In genomic region chr18:59870623-59871130, GRCh38 we compare ENCODE assay signal across 18 cellular contexts. TPM values are rescaled to one million over a fixed set of nuclear protein-coding genes. Genes with fewer than 3 reads are reported as not detected.
DNase-seq lines count a peak whose midpoint lies in the region; ATAC-seq, FAIRE-seq and TF ChIP-seq lines count a peak whose summit lies in the region.
"Had no signal": no experiment of that assay in that cellular context is flagged by ENCODE, and none has a peak within 500 bp of the region (broad histone marks: within the 10 kb centered on the region; RNA-seq: fewer than 3 reads in every experiment).

No MANE protein-coding gene starts in this region.

- no peak overlapping the region for H4K8ac ChIP-seq in H1 (ENCODE audit: extremely low read depth, insufficient read depth, low read length)
- no peak overlapping the region for H4K8ac ChIP-seq in mesenchymal stem cell (ENCODE audit: low read length)

- CTCF ChIA-PET in BJ (lab: Yijun Ruan, JAX) (interaction anchor here (1.7 kb wide), 1 partner anchor 10 kb away, joined by 4 read pairs; no protein-coding TSS in a partner anchor), H1 (lab: Charles Lee; ENCODE audit: partially characterized antibody) (interaction anchor here (0.6 kb wide), 2 partner anchors 11 to 13 kb away, joined by 3 read pairs; no protein-coding TSS in a partner anchor)

- no peak overlapping the region for H2BK12ac ChIP-seq in H1 (ENCODE audit: low read depth, low read length)
- H2BK12ac ChIP-seq in mesenchymal stem cell (ENCODE audit: low read length in 2 of 2) = no peak overlapping the region

- no peaks in the 10 kb centered on the region for H3K27me3 ChIP-seq in BJ (ENCODE audit: control insufficient read depth, insufficient read depth, low read length)
- H3K27me3 ChIP-seq in H1 (replicated peaks in 1 of 4; ENCODE audit: control insufficient read depth in 3 of 4, extremely low read depth in 1 of 4, insufficient read depth in 3 of 4, low read length in 3 of 4) = no peaks in the 10 kb centered on the region
- no peaks in the 10 kb centered on the region for H3K27me3 ChIP-seq in mesenchymal stem cell (ENCODE audit: control insufficient read depth in 1 of 2, insufficient read depth in 1 of 2, low read length in 2 of 2)
- peaks cover 0 to 6% (median 0%) of the 10 kb centered on the region in 3 donors for H3K27me3 ChIP-seq in stomach

- H3K4ac ChIP-seq in H1 (replicated peaks; ENCODE audit: insufficient read length, low read depth, low read length) (no peak overlapping the region), mesenchymal stem cell (ENCODE audit: low read depth in 1 of 2, low read length in 2 of 2) (no peak overlapping the region)

- H3K79me1 ChIP-seq in H1 (ENCODE audit: low read depth, low read length) (no peaks in the 10 kb centered on the region), mesenchymal stem cell (replicated peaks; ENCODE audit: low read length, poor library complexity, severe bottlenecking) (no peaks in the 10 kb centered on the region)

- DNase-seq in BJ (ENCODE audit: low read depth) (peak; percentile 30), HCEC 1CT (peak; percentile 64), H1 (ENCODE audit: low read depth in 1 of 2, low spot score in 2 of 2) (no peak), hepatic stellate cell (ENCODE audit: low spot score) (peak; percentile 37), mesenchymal stem cell (no peak), stomach (no peak), T-helper 2 cell (no peak)
- DNase-seq in natural killer cell treated with Interleukin-12 subunit alpha and Interleukin-12 subunit beta and Interleukin-15 and Interleukin-18, amount 100 ng/mL, for 72 hours (ENCODE audit: low spot score) = no peak
- DNase-seq: CD4-positive, alpha-beta memory T cell; DMS79 treated with DMSO at 0.1 percent for 48 hours; Kasumi-1; NCI-H1417; NCI-H2029; NCI-H510A; NCI-H82; SIG-M5 had no signal

- ATAC-seq in natural killer cell treated with Interleukin-12 subunit alpha and Interleukin-12 subunit beta and Interleukin-15 and Interleukin-18, amount 100 ng/mL, for 72 hours = no peak
- ATAC-seq: A549 had no signal

- no peaks in the 10 kb centered on the region for H3K23me2 ChIP-seq in H1 (ENCODE audit: low read depth, low read length)

- no peak overlapping the region for H2BK5ac ChIP-seq in H1 (ENCODE audit: low read depth, low read length)
- no peak overlapping the region for H2BK5ac ChIP-seq in mesenchymal stem cell (ENCODE audit: low read depth, low read length, poor library complexity, severe bottlenecking)

- H3K36me3 Mint-ChIP-seq in natural killer cell treated with Interleukin-12 subunit alpha and Interleukin-12 subunit beta and Interleukin-15 and Interleukin-18, amount 100 ng/mL, for 72 hours = no peaks in the 10 kb centered on the region
- H3K36me3 Mint-ChIP-seq: CD4-positive, alpha-beta memory T cell had no signal

- H2BK15ac ChIP-seq in H1 (ENCODE audit: low read length) (0 out of 2 replicates have a peak overlapping the region, but pooled peaks have one; percentile 12), mesenchymal stem cell (ENCODE audit: low read depth, poor library complexity, severe bottlenecking) (no peak overlapping the region)

- TF ChIP-seq CTCF in BJ (IDR thresholded peaks at IDR 0.05; ENCODE audit: insufficient read depth, low read depth, low read length) (no peak), H1 (IDR thresholded peaks at IDR 0.05; ENCODE audit: control extremely low read depth in 1 of 3, insufficient read depth in 1 of 3, low read depth in 1 of 3, low read length in 3 of 3) (no peak), stomach (IDR thresholded peaks at IDR 0.05) (no peak)

- H2AK5ac ChIP-seq in H1 (ENCODE audit: low read depth, low read length) = no peak overlapping the region
- H2AK5ac ChIP-seq in mesenchymal stem cell (ENCODE audit: low read length, severe bottlenecking) = no peak overlapping the region

- H3K9ac ChIP-seq in H1 (replicated peaks in 1 of 4; ENCODE audit: extremely low read depth in 1 of 4, low read depth in 3 of 4, low read length in 3 of 4) (no peak overlapping the region), mesenchymal stem cell (ENCODE audit: low read length) (no peak overlapping the region)

- H3K14ac ChIP-seq in H1 (ENCODE audit: insufficient read length) (no peak overlapping the region), mesenchymal stem cell (ENCODE audit: low read length in 2 of 2) (no peak overlapping the region)

- TF ChIP-seq EP300 in H1 (IDR thresholded peaks at IDR 0.05; ENCODE audit: borderline replicate concordance in 1 of 2, low read depth in 2 of 2, low read length in 2 of 2) (no peak), stomach (IDR thresholded peaks at IDR 0.05) (no peak)

- intact Hi-C loops in stomach (cut with DNase I; ENCODE audit: low total_unique reads) = no loop called here

- H3K36me3 ChIP-seq in BJ (ENCODE audit: control insufficient read depth, insufficient read depth, low read length) = no peaks in the 10 kb centered on the region
- no peaks in the 10 kb centered on the region for H3K36me3 ChIP-seq in H1 (ENCODE audit: control insufficient read depth in 2 of 4, insufficient read depth in 4 of 4, low read length in 3 of 4)
- no peaks in the 10 kb centered on the region for H3K36me3 ChIP-seq in mesenchymal stem cell (ENCODE audit: control insufficient read depth in 1 of 2, insufficient read depth in 2 of 2, low read depth in 1 of 2, low read length in 2 of 2)
- no peaks in the 10 kb centered on the region for H3K36me3 ChIP-seq in stomach
- H3K36me3 ChIP-seq: HAP-1 had no signal

- no peak overlapping the region for H3K4me3 ChIP-seq in BJ (ENCODE audit: low read depth, low read length)
- no peak overlapping the region for H3K4me3 ChIP-seq in H1 (ENCODE audit: extremely low read depth in 1 of 4, insufficient read depth in 2 of 4, low read depth in 3 of 4, low read length in 4 of 4)
- no peak overlapping the region for H3K4me3 ChIP-seq in mesenchymal stem cell (ENCODE audit: insufficient read depth in 1 of 2, low read depth in 1 of 2, low read length in 2 of 2)
- no peak overlapping the region for H3K4me3 ChIP-seq in stomach
- H3K4me3 ChIP-seq: A549, HAP-1 had no signal

- H2AFZ ChIP-seq in H1 (ENCODE audit: low read length) = no peak overlapping the region
- H2AFZ ChIP-seq in mesenchymal stem cell (ENCODE audit: low read depth, low read length) = no peak overlapping the region

- peaks cover 1 to 4% of the 10 kb centered on the region in 2 donors for H3K4me1 Mint-ChIP-seq in natural killer cell treated with Interleukin-12 subunit alpha and Interleukin-12 subunit beta and Interleukin-15 and Interleukin-18, amount 100 ng/mL, for 72 hours (ENCODE audit: low read depth in 2 of 2)
- H3K4me1 Mint-ChIP-seq: CD4-positive, alpha-beta memory T cell had no signal

- no peaks in the 10 kb centered on the region for H3K9me3 ChIP-seq in H1 (ENCODE audit: insufficient read depth in 2 of 2, low read depth in 1 of 2, low read length in 1 of 2)
- H3K9me3 ChIP-seq in mesenchymal stem cell (ENCODE audit: control insufficient read depth, low read length) = no peaks in the 10 kb centered on the region
- H3K9me3 ChIP-seq in stomach = no peaks in the 10 kb centered on the region
- H3K9me3 ChIP-seq: A549, HAP-1 had no signal

- H3K79me2 ChIP-seq in H1 (ENCODE audit: control insufficient read depth in 1 of 2, insufficient read depth in 2 of 2, low read length in 2 of 2) = no peaks in the 10 kb centered on the region

- H3K27me3 Mint-ChIP-seq in natural killer cell treated with Interleukin-12 subunit alpha and Interleukin-12 subunit beta and Interleukin-15 and Interleukin-18, amount 100 ng/mL, for 72 hours = peaks cover 0 to 3% of the 10 kb centered on the region in 2 donors

- 0 out of 2 replicates have a peak overlapping the region, but pooled peaks have one; percentile 55 for H2BK20ac ChIP-seq in H1 (ENCODE audit: low read length)

- no peak for TF ChIP-seq RAD21 in H1 (IDR thresholded peaks at IDR 0.05 in 1 of 2, conservative IDR thresholded peaks at IDR 0.05 in 1 of 2; ENCODE audit: low read depth in 2 of 2, low read length in 2 of 2)

- POLR2A ChIA-PET in BJ (lab: Charles Lee) = no interaction called here
- POLR2A ChIA-PET in H1 (lab: Charles Lee; ENCODE audit: partially characterized antibody) = interaction anchor here (1.0 to 8.7 kb wide), 3 partner anchors 11 to 30 kb away, joined by 3 to 82 read pairs (median 4); partner anchors contain the start of gene PMAIP1

- H3K9me3 Mint-ChIP-seq in natural killer cell treated with Interleukin-12 subunit alpha and Interleukin-12 subunit beta and Interleukin-15 and Interleukin-18, amount 100 ng/mL, for 72 hours = no peaks in the 10 kb centered on the region
- H3K9me3 Mint-ChIP-seq: CD4-positive, alpha-beta memory T cell had no signal

- H3K4me1 ChIP-seq in H1 (replicated peaks in 1 of 4; ENCODE audit: control insufficient read depth in 3 of 4, insufficient read depth in 4 of 4, low read length in 3 of 4) (peaks cover 2 to 24% (median 13%) of the 10 kb centered on the region in 4 experiments), mesenchymal stem cell (ENCODE audit: control insufficient read depth, insufficient read depth, low read depth, low read length) (peaks cover 7% of the 10 kb centered on the region), stomach (no peaks in the 10 kb centered on the region)
- H3K4me1 ChIP-seq: HAP-1 had no signal

- H3K18ac ChIP-seq in H1 (ENCODE audit: extremely low read depth, low read length) = no peak overlapping the region
- no peak overlapping the region for H3K18ac ChIP-seq in mesenchymal stem cell (ENCODE audit: low read depth in 1 of 2, low read length in 2 of 2)

- H3K27ac ChIP-seq in H1 (ENCODE audit: low read depth, low read length) (no peak overlapping the region), mesenchymal stem cell (ENCODE audit: low read length, poor library complexity, severe bottlenecking) (no peak overlapping the region), stomach (no peak overlapping the region)
- H3K27ac ChIP-seq: A549 had no signal

- H3K56ac ChIP-seq in H1 (replicated peaks; ENCODE audit: insufficient read length, low read depth, low read length) = no peak overlapping the region

- H4K5ac ChIP-seq in H1 (ENCODE audit: insufficient read length, low read depth, low read length) = no peak overlapping the region

- no peak for FAIRE-seq in H1 (lab: Jason Lieb, UNC)
- FAIRE-seq: A549 had no signal

- H3K27ac Mint-ChIP-seq in natural killer cell treated with Interleukin-12 subunit alpha and Interleukin-12 subunit beta and Interleukin-15 and Interleukin-18, amount 100 ng/mL, for 72 hours = no peak overlapping the region
- H3K27ac Mint-ChIP-seq: CD4-positive, alpha-beta memory T cell had no signal

- no peak overlapping the region for H3K4me2 ChIP-seq in H1 (ENCODE audit: insufficient read depth in 1 of 2, low read depth in 2 of 2, low read length in 2 of 2)
- no peak overlapping the region for H3K4me2 ChIP-seq in mesenchymal stem cell (ENCODE audit: low read length, poor library complexity, severe bottlenecking)
- H3K4me2 ChIP-seq: A549 had no signal

- H2BK120ac ChIP-seq in H1 (replicated peaks; ENCODE audit: low read depth, low read length) (no peak overlapping the region), mesenchymal stem cell (ENCODE audit: low read depth, low read length) (no peak overlapping the region)

- H4K20me1 ChIP-seq in H1 (replicated peaks in 1 of 2; ENCODE audit: control insufficient read depth in 1 of 2, insufficient read depth in 2 of 2, low read length in 2 of 2) = no peaks in the 10 kb centered on the region

- no peak overlapping the region for H3K23ac ChIP-seq in H1 (ENCODE audit: insufficient read length)
- H3K23ac ChIP-seq in mesenchymal stem cell (ENCODE audit: low read length in 2 of 2) = no peak overlapping the region

- no peak overlapping the region for H3K4me3 Mint-ChIP-seq in natural killer cell treated with Interleukin-12 subunit alpha and Interleukin-12 subunit beta and Interleukin-15 and Interleukin-18, amount 100 ng/mL, for 72 hours
- H3K4me3 Mint-ChIP-seq: CD4-positive, alpha-beta memory T cell had no signal

- TF ChIP-seq POLR2A in H1 (IDR thresholded peaks at IDR 0.05; ENCODE audit: control extremely low read depth in 1 of 2, low read depth in 2 of 2, low read length in 2 of 2) = no peak
- TF ChIP-seq POLR2A in stomach (IDR thresholded peaks at IDR 0.05) = no peak

- H4K91ac ChIP-seq in H1 (replicated peaks; ENCODE audit: insufficient read length, low read length) (no peak overlapping the region), mesenchymal stem cell (ENCODE audit: low read length) (no peak overlapping the region)

RNA-seq across cellular contexts. Expression of gene PMAIP1, which starts 29.1 kb away (rescaled TPM):
- polyA plus RNA-seq in BJ (2011; rRNA removed) (6.8 and 12.4 TPM in 2 replicates), H1 (2011; rRNA removed) (51.7 and 51.9 TPM in 2 replicates), stomach (1 to 10 TPM; 2.3 to 4.3 (median 3.2) TPM)
- polyA minus RNA-seq in BJ (2011; rRNA and poly(A)+ RNA removed) = 4.4 and 4.9 TPM in 2 replicates
- 75.1 and 84.1 TPM in 2 replicates for total RNA-seq in H1 (2021; fragmentation: NEBNext Ultra II Directional; extraction: Animal tissue kit (Norgen Biotek cat#: 25700))
- polyA plus RNA-seq in H1 (2011; cell fraction: cytosol; rRNA removed) = 72.2 TPM
- 34.9 TPM for polyA plus RNA-seq in H1 (2011; cell fraction: nucleus; rRNA removed)
- polyA plus RNA-seq in H1 (2012, experiment 1 of 2) = 36.3 to 78.2 TPM (median 46.2 TPM) in 4 replicates
- polyA plus RNA-seq in H1 (2012, experiment 2 of 2) = 9.9 TPM
- polyA plus RNA-seq in H1 (2013, experiment 1 of 2) = 67.2 TPM
- 64.9 TPM for polyA plus RNA-seq in H1 (2013, experiment 2 of 2)
- polyA minus RNA-seq in H1 (2011; rRNA and poly(A)+ RNA removed) = 24.8 TPM in 2 replicates
- polyA minus RNA-seq in H1 (2011; cell fraction: cytosol; rRNA and poly(A)+ RNA removed) = 61.7 TPM
- 82.8 TPM for polyA minus RNA-seq in H1 (2011; cell fraction: nucleus; rRNA and poly(A)+ RNA removed)
- 84.5 TPM for polyA plus RNA-seq in mesenchymal stem cell (2013, experiment 1 of 2)
- 88.7 TPM for polyA plus RNA-seq in mesenchymal stem cell (2013, experiment 2 of 2)
- 1 to 10 TPM in 3 of 5 donors, not detected in 2; 3.1 to 8.3 (median 4.6) TPM for total RNA-seq in stomach
- 10 to 100 TPM; 48.8 to 76.0 TPM for total RNA-seq in natural killer cell treated with Interleukin-12 subunit alpha and Interleukin-12 subunit beta and Interleukin-15 and Interleukin-18, amount 100 ng/mL, for 72 hours

Comparison
In these comparisons a context has a peak if more than half of its experiments do, and no peak if none do; other contexts are left out.
1. DNase-seq: peak in BJ (single experiment), HCEC 1CT (single experiment) and hepatic stellate cell (single experiment); none in H1 (0 of 2), mesenchymal stem cell (single experiment), stomach (single experiment), T-helper 2 cell (0 of 5) and natural killer cell treated with Interleukin-12 subunit alpha and Interleukin-12 subunit beta and Interleukin-15 and Interleukin-18, amount 100 ng/mL, for 72 hours (single experiment).